ENCODE assay signal across 16 cellular contexts in genomic region chr18:2471523-2471922, GRCh38.
DNase-seq lines count a peak whose midpoint lies in the region; ATAC-seq and TF ChIP-seq lines count a peak whose summit lies in the region.
"Had no signal": no experiment of that assay in that cellular context is flagged by ENCODE, and none has a peak within 500 bp of the region (broad histone marks: within the 10 kb centered on the region; RNA-seq: fewer than 3 reads in every experiment).

No MANE protein-coding gene starts in this region.

- no peak overlapping the region for H3K9ac ChIP-seq in mammary epithelial cell (ENCODE audit: insufficient read depth, low read length)

- DNase-seq in mammary epithelial cell (no peak), breast epithelium (ENCODE audit: low spot score in 2 of 2) (no peak), WERI-Rb-1 (peak; percentile 12), type B pancreatic cell (ENCODE audit: extremely low spot score, unreplicated experiment) (no peak), NCI-H1092 (lab: John Stamatoyannopoulos, UW) (no peak)
- DNase-seq: activated CD4-positive, alpha-beta memory T cell treated with anti-CD3 and anti-CD28 coated beads, Interleukin-2, amount 10 ng/mL, durations not matched to agents 7 days and 5 days; activated naive CD4-positive, alpha-beta T cell treated with anti-CD3 and anti-CD28 coated beads, Interleukin-2, amount 10 ng/mL, durations not matched to agents 7 days and 5 days; GDM1; GOT3; naive thymus-derived CD4-positive, alpha-beta T cell; NCI-H526; SW 1271 had no signal

- TF ChIP-seq CTCF in mammary epithelial cell (conservative IDR thresholded peaks at IDR 0.05 in 1 of 2, IDR thresholded peaks at IDR 0.05 in 1 of 2; ENCODE audit: extremely low read depth in 1 of 2, insufficient read depth in 1 of 2, low read depth in 1 of 2, low read length in 2 of 2), result peak; percentile 20 to 32
- no peak for TF ChIP-seq CTCF in breast epithelium (IDR thresholded peaks at IDR 0.05)
- TF ChIP-seq CTCF in WERI-Rb-1 (IDR thresholded peaks at IDR 0.05; ENCODE audit: low read depth, low read length), result peak; percentile 40
- TF ChIP-seq CTCF in type B pancreatic cell (conservative IDR thresholded peaks at IDR 0.05), result peak; percentile 25

- no peak overlapping the region for H3K4me2 ChIP-seq in mammary epithelial cell (ENCODE audit: insufficient read depth, low read depth, low read length)

- no peak for TF ChIP-seq POLR2A in breast epithelium (IDR thresholded peaks at IDR 0.05)

- no peak overlapping the region for H3K4me3 Mint-ChIP-seq in type B pancreatic cell
- H3K4me3 Mint-ChIP-seq: activated CD4-positive, alpha-beta memory T cell treated with anti-CD3 and anti-CD28 coated beads, Interleukin-2, amount 10 ng/mL, durations not matched to agents 7 days and 5 days; activated naive CD4-positive, alpha-beta T cell treated with anti-CD3 and anti-CD28 coated beads, Interleukin-2, amount 10 ng/mL, durations not matched to agents 7 days and 5 days; B cell had no signal

- H3K27ac ChIP-seq in mammary epithelial cell (ENCODE audit: insufficient read depth, low read depth, low read length) (no peak overlapping the region), breast epithelium (no peak overlapping the region), WERI-Rb-1 (no peak overlapping the region)

- H3K79me2 ChIP-seq in mammary epithelial cell (ENCODE audit: insufficient read depth, low read length), result no peaks in the 10 kb centered on the region

- H4K20me1 ChIP-seq in mammary epithelial cell (ENCODE audit: insufficient read depth, low read length), result no peaks in the 10 kb centered on the region

- H3K27me3 Mint-ChIP-seq in type B pancreatic cell, result peaks cover 3% of the 10 kb centered on the region

- H3K4me3 ChIP-seq in mammary epithelial cell (replicated peaks in 1 of 3; ENCODE audit: insufficient read depth in 1 of 3, low read depth in 2 of 3, low read length in 3 of 3), result no peak overlapping the region
- no peak overlapping the region for H3K4me3 ChIP-seq in breast epithelium
- H3K4me3 ChIP-seq in WERI-Rb-1 (ENCODE audit: low read depth, low read length), result no peak overlapping the region

- H3K27me3 ChIP-seq in mammary epithelial cell (ENCODE audit: insufficient read depth, low read length) (no peaks in the 10 kb centered on the region), breast epithelium (no peaks in the 10 kb centered on the region), WERI-Rb-1 (ENCODE audit: insufficient read depth, low read depth, severe bottlenecking) (no peaks in the 10 kb centered on the region)

- H3K4me1 ChIP-seq in mammary epithelial cell (ENCODE audit: insufficient read depth, low read length), result no peaks in the 10 kb centered on the region
- H3K4me1 ChIP-seq in breast epithelium, result no peaks in the 10 kb centered on the region

- dilution Hi-C loops in mammary epithelial cell (cut with HindIII; ENCODE audit: low sequenced_read_pairs), result loop anchor here (5.0 kb wide), 1 partner anchor 104 kb away; no protein-coding TSS in a partner anchor

- peaks cover 5% of the 10 kb centered on the region for H3K9me3 Mint-ChIP-seq in type B pancreatic cell
- H3K9me3 Mint-ChIP-seq: activated CD4-positive, alpha-beta memory T cell treated with anti-CD3 and anti-CD28 coated beads, Interleukin-2, amount 10 ng/mL, durations not matched to agents 7 days and 5 days; activated naive CD4-positive, alpha-beta T cell treated with anti-CD3 and anti-CD28 coated beads, Interleukin-2, amount 10 ng/mL, durations not matched to agents 7 days and 5 days had no signal

- H3K36me3 ChIP-seq in mammary epithelial cell (ENCODE audit: insufficient read depth, low read length), result no peaks in the 10 kb centered on the region
- H3K36me3 ChIP-seq in breast epithelium, result no peaks in the 10 kb centered on the region
- no peaks in the 10 kb centered on the region for H3K36me3 ChIP-seq in WERI-Rb-1

- H3K4me1 Mint-ChIP-seq in type B pancreatic cell (ENCODE audit: unreplicated experiment), result no peaks in the 10 kb centered on the region
- H3K4me1 Mint-ChIP-seq: activated CD4-positive, alpha-beta memory T cell treated with anti-CD3 and anti-CD28 coated beads, Interleukin-2, amount 10 ng/mL, durations not matched to agents 7 days and 5 days; activated naive CD4-positive, alpha-beta T cell treated with anti-CD3 and anti-CD28 coated beads, Interleukin-2, amount 10 ng/mL, durations not matched to agents 7 days and 5 days; B cell; naive thymus-derived CD4-positive, alpha-beta T cell had no signal

- BruUV-seq in mammary epithelial cell (replicated peaks; lab: Mats Ljungman, UMichigan), result no TSS peak

- ATAC-seq in HG03159 (IDR thresholded peaks at IDR 0.05; ENCODE audit: unreplicated experiment) (peak; percentile 71), HG03565 (IDR thresholded peaks at IDR 0.05; ENCODE audit: unreplicated experiment) (no peak), GM21737 (IDR thresholded peaks at IDR 0.05; ENCODE audit: unreplicated experiment) (no peak)
- ATAC-seq: naive thymus-derived CD4-positive, alpha-beta T cell had no signal

- CTCF ChIA-PET in mammary epithelial cell (lab: Charles Lee; ENCODE audit: low non-redundant PET), result no interaction called here

- in situ Hi-C loops in mammary epithelial cell (cut with MboI; ENCODE audit: low sequenced_read_pairs in 2 of 2), result no loop called here

- H2AFZ ChIP-seq in mammary epithelial cell (ENCODE audit: low read depth, low read length), result no peak overlapping the region

- H3K27ac Mint-ChIP-seq in type B pancreatic cell, result no peak overlapping the region
- H3K27ac Mint-ChIP-seq: activated CD4-positive, alpha-beta memory T cell treated with anti-CD3 and anti-CD28 coated beads, Interleukin-2, amount 10 ng/mL, durations not matched to agents 7 days and 5 days; activated naive CD4-positive, alpha-beta T cell treated with anti-CD3 and anti-CD28 coated beads, Interleukin-2, amount 10 ng/mL, durations not matched to agents 7 days and 5 days; B cell; naive thymus-derived CD4-positive, alpha-beta T cell had no signal

- H3K9me3 ChIP-seq in mammary epithelial cell (replicated peaks; ENCODE audit: insufficient read depth, low read length) (no peaks in the 10 kb centered on the region), breast epithelium (no peaks in the 10 kb centered on the region), WERI-Rb-1 (ENCODE audit: severe bottlenecking) (no peaks in the 10 kb centered on the region)

- WGBS in mammary epithelial cell (ENCODE audit: low coverage, missing lambda C conversion rate), result 100% methylated on average over 1 of the region's 2 CpGs

- H3K36me3 Mint-ChIP-seq in type B pancreatic cell, result no peaks in the 10 kb centered on the region
- H3K36me3 Mint-ChIP-seq: activated naive CD4-positive, alpha-beta T cell treated with anti-CD3 and anti-CD28 coated beads, Interleukin-2, amount 10 ng/mL, durations not matched to agents 7 days and 5 days; naive thymus-derived CD4-positive, alpha-beta T cell had no signal

- intact Hi-C loops in mammary epithelial cell (cut with micrococcal nuclease), result no loop called here
- intact Hi-C loops in breast epithelium (cut with DNase I; ENCODE audit: low total_unique reads), result no loop called here

Comparison
In these comparisons a context has a peak if more than half of its experiments do, and no peak if none do; other contexts are left out.
1. CTCF ChIP-seq: peak in mammary epithelial cell (2 of 2), WERI-Rb-1 (single experiment) and type B pancreatic cell (single experiment); none in breast epithelium (0 of 3).